8 cellular contexts compared by ENCODE assay signal in the genomic region with DNA sequence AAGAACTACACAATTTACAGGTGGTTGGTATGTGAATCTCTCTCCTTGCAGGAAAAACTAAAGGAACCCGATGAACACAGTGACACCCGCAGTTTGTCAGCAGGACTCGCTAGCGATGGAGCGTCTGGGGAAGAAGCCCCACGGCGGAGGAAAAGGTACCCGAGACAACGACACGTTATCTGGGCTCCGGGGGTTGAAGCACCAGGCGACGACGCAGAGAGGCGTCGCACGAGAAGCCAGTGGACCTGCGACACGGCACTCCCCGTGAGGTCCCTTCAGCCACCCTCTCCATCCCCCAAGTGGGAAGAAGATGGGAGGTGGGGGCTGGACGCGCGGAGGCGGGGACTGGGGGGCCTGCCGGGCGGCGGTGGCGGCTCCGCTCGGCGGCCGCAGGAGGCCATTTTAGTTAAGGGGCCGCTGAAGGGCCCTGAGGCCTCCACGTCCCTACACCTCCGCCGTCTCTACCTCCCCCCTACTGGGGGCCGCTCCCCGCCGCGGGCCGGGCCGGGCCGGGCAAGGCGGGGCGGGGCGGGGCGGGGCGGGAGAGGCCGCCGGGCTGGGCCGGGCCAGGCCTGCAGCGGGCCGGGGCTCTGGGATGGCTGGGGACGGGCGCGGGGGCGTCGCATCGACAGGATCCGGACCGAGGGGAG. TPM values are rescaled to one million over a fixed set of nuclear protein-coding genes. Genes with fewer than 3 reads are reported as not detected.
DNase-seq lines count a peak whose midpoint lies in the region; ATAC-seq and TF ChIP-seq lines count a peak whose summit lies in the region.

No MANE protein-coding gene starts in this region.

- H3K4me3 ChIP-seq in iPS DF 6.9 (ENCODE audit: low read length) = peak overlapping the region; percentile 98; the same call in 1 of the 2 replicates
- H3K4me3 ChIP-seq in gastrocnemius medialis = peak overlapping the region; percentile 68 to 88 (median 76)

- H3K4me1 ChIP-seq in iPS DF 6.9 (ENCODE audit: control insufficient read depth, insufficient read depth, low read length) (peaks cover 2% of the 10 kb centered on the region; the same call in 1 of the 2 replicates), gastrocnemius medialis (peaks cover 31 to 44% of the 10 kb centered on the region in 2 donors)

- no peaks in the 10 kb centered on the region for H3K36me3 ChIP-seq in iPS DF 6.9 (ENCODE audit: control insufficient read depth, insufficient read depth, low read length)
- H3K36me3 ChIP-seq in gastrocnemius medialis = no peaks in the 10 kb centered on the region

- WGBS in iPS DF 6.9 (ENCODE audit: insufficient coverage, insufficient read length) = no CpG with 5 or more reads among the region's 61 CpGs

- intact Hi-C loops in gastrocnemius medialis (cut with DNase I; ENCODE audit: low total_unique reads) = loop anchor here (1.0 to 10.0 kb wide), 3 partner anchors 142 to 999 kb away; partner anchors contain the start of genes SUB1 and TARS1

- H3K27ac ChIP-seq in iPS DF 6.9 (ENCODE audit: low read length) (no peak overlapping the region), gastrocnemius medialis (peak overlapping the region; percentile 89 to 97 (median 92))

- DNase-seq in CMK (ENCODE audit: low read depth) (peak; percentile 17), T follicular helper cell (ENCODE audit: low read depth) (peak; percentile 25), astrocyte of the hippocampus (ENCODE audit: low read depth, low spot score) (peak; percentile 69), iPS DF 6.9 (ENCODE audit: low read depth, low spot score) (no peak), gastrocnemius medialis (peak in 1 of 2 donors; percentile 23), dedifferentiated amniotic fluid mesenchymal stem cell (ENCODE audit: extremely low spot score) (no peak)

- H3K27me3 ChIP-seq in iPS DF 6.9 (ENCODE audit: control insufficient read depth, insufficient read depth, low read length) (peaks cover 6% of the 10 kb centered on the region; the same call in 1 of the 2 replicates), gastrocnemius medialis (no peaks in the 10 kb centered on the region)

- H3K9me3 ChIP-seq in iPS DF 6.9 (ENCODE audit: control insufficient read depth, insufficient read depth, low read length) (no peaks in the 10 kb centered on the region), gastrocnemius medialis (no peaks in the 10 kb centered on the region)

- no peak for TF ChIP-seq POLR2A in gastrocnemius medialis (IDR thresholded peaks at IDR 0.05)

- no peak for TF ChIP-seq CTCF in gastrocnemius medialis (IDR thresholded peaks at IDR 0.05 in 4 of 5, conservative IDR thresholded peaks at IDR 0.05 in 1 of 5)

- in situ Hi-C loops in gastrocnemius medialis (cut with MboI; ENCODE audit: low sequenced_read_pairs in 4 of 4) = loop anchor here in 2 of 4 donors (10.0 to 25.0 kb wide), 2 partner anchors 129 to 206 kb away; partner anchors contain the start of gene MTMR12 (in 1 of the 2)

- ATAC-seq in GM19455 (IDR thresholded peaks at IDR 0.05; ENCODE audit: unreplicated experiment) (peak; percentile 49), HG03571 (IDR thresholded peaks at IDR 0.05; ENCODE audit: unreplicated experiment) (peak; percentile 26), gastrocnemius medialis (peak; percentile 56 to 70)

RNA-seq across cellular contexts. Expression of gene ZFR, which starts 0.9 kb away (rescaled TPM):
- 100 to 1,000 TPM in 1 of 4 donors, 10 to 100 TPM in 3; 84.0 to 109 (median 89.4) TPM for total RNA-seq in gastrocnemius medialis

Comparison
In these comparisons a context has a peak if more than half of its experiments do, and no peak if none do; other contexts are left out.
1. DNase-seq: peak in CMK (single experiment), T follicular helper cell (single experiment) and astrocyte of the hippocampus (single experiment); none in iPS DF 6.9 (single experiment) and dedifferentiated amniotic fluid mesenchymal stem cell (single experiment).
2. Peak in every context shown above with its lines, with median percentiles within 50 percentile points of each other: ATAC-seq.